9 cellular contexts compared by ENCODE assay signal in the genomic region with DNA sequence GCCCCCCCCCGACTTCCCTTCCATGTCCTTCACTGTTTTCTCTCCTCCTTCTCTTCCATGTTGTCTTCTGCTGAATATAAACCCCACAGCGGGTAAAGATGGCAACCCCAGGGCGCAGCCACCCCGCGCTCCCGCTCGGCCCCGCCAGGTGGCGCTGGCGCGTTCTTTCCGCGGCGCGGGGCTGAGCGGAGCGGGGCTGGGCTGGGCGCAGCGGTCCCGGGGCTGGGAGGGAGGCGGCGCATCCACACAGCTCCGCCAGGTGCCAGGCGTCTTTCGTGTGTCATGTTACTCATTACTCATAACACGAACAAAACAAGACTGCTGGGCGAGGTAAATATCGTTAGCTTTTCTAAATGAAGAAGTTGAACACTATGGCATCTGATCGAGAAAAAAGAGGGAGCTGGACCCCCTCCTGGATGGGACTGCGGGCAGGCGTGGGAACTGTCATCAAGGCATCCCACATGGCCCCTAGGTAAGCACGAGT.
A peak's percentile ranks its signal among the peaks of the same experiment; 100 is the strongest.
DNase-seq lines count a peak whose midpoint lies in the region; ATAC-seq and TF ChIP-seq lines count a peak whose summit lies in the region.
"Had no signal": no experiment of that assay in that cellular context is flagged by ENCODE, and none has a peak within 500 bp of the region (broad histone marks: within the 10 kb centered on the region; RNA-seq: fewer than 3 reads in every experiment).

No MANE protein-coding gene starts in this region.

- TF ChIP-seq CTCF in coronary artery (IDR thresholded peaks at IDR 0.05) (peak; percentile 50), neural progenitor cell (IDR thresholded peaks at IDR 0.05) (peak; percentile 87)

- H3K4me1 ChIP-seq in neural progenitor cell, result peaks cover 12% of the 10 kb centered on the region

- H3K79me2 ChIP-seq in neural progenitor cell (ENCODE audit: low read depth), result no peaks in the 10 kb centered on the region

- H3K27ac Mint-ChIP-seq in neural progenitor cell, result no peak overlapping the region

- no peak overlapping the region for H3K9ac ChIP-seq in neural progenitor cell
- H3K9ac ChIP-seq: KMS-11 had no signal

- H3K4me3 Mint-ChIP-seq in neural progenitor cell, result no peak overlapping the region

- no peaks in the 10 kb centered on the region for H3K36me3 ChIP-seq in neural progenitor cell

- H3K9me3 Mint-ChIP-seq in neural progenitor cell, result no peaks in the 10 kb centered on the region

- H3K27me3 ChIP-seq in neural progenitor cell, result peaks cover 57% of the 10 kb centered on the region

- H3K27ac ChIP-seq in coronary artery, result no peak overlapping the region
- H3K27ac ChIP-seq in neural progenitor cell, result no peak overlapping the region
- H3K27ac ChIP-seq: KMS-11 had no signal

- H3K4me1 Mint-ChIP-seq in neural progenitor cell, result peaks cover 23% of the 10 kb centered on the region

- no peaks in the 10 kb centered on the region for H4K20me1 ChIP-seq in neural progenitor cell (ENCODE audit: low read depth)

- H3K9me3 ChIP-seq in neural progenitor cell (ENCODE audit: low read depth), result no peaks in the 10 kb centered on the region

- peak; percentile 51 for ATAC-seq in GM18867 (IDR thresholded peaks at IDR 0.05; ENCODE audit: unreplicated experiment)
- no peak for ATAC-seq in HG03108 (IDR thresholded peaks at IDR 0.05; ENCODE audit: unreplicated experiment)

- peak overlapping the region; percentile 43 for H3K4me2 ChIP-seq in neural progenitor cell
- H3K4me2 ChIP-seq: KMS-11 had no signal

- H3K36me3 Mint-ChIP-seq in neural progenitor cell, result no peaks in the 10 kb centered on the region

- DNase-seq in CD1c-positive myeloid dendritic cell (ENCODE audit: extremely low spot score), result peak; percentile 41
- peak in 2 of 3 experiments; percentile 79 to 87 for DNase-seq in NCI-H1417 (lab: John Stamatoyannopoulos, UW)
- DNase-seq in coronary artery (ENCODE audit: low spot score), result no peak
- DNase-seq in neural progenitor cell (ENCODE audit: low spot score), result peak; percentile 80
- DNase-seq in GM19238 (ENCODE audit: insufficient read length, low spot score), result no peak
- no peak for DNase-seq in LoVo (ENCODE audit: low spot score)

- no peaks in the 10 kb centered on the region for H3F3A ChIP-seq in neural progenitor cell (ENCODE audit: low read depth)

- H3K4me3 ChIP-seq in coronary artery (no peak overlapping the region), neural progenitor cell (no peak overlapping the region)

- no peak overlapping the region for H2AFZ ChIP-seq in neural progenitor cell (replicated peaks)

- peaks cover 31% of the 10 kb centered on the region for H3K27me3 Mint-ChIP-seq in neural progenitor cell (ENCODE audit: insufficient read depth, low read depth)

Comparison
In these comparisons a context has a peak if more than half of its experiments do, and no peak if none do; other contexts are left out.
1. DNase-seq: peak in CD1c-positive myeloid dendritic cell (single experiment), NCI-H1417 (2 of 3) and neural progenitor cell (single experiment); none in coronary artery (single experiment), GM19238 (single experiment) and LoVo (single experiment).